In genomic region chr2:167844714-167845530, GRCh38 we compare ENCODE assay signal across 9 cellular contexts.
DNase-seq lines count a peak whose midpoint lies in the region; ATAC-seq and TF ChIP-seq lines count a peak whose summit lies in the region.
"Had no signal": no experiment of that assay in that cellular context is flagged by ENCODE, and none has a peak within 500 bp of the region (broad histone marks: within the 10 kb centered on the region; RNA-seq: fewer than 3 reads in every experiment).

No MANE protein-coding gene starts in this region.

- TF ChIP-seq CTCF in NB4 (IDR thresholded peaks at IDR 0.05; ENCODE audit: low read depth, low read length), result peak; percentile 48
- TF ChIP-seq CTCF in neural progenitor cell (IDR thresholded peaks at IDR 0.05), result peak; percentile 67
- TF ChIP-seq CTCF in upper lobe of right lung (IDR thresholded peaks at IDR 0.05), result no peak
- TF ChIP-seq CTCF in gastroesophageal sphincter (IDR thresholded peaks at IDR 0.05), result no peak

- peaks cover 28% of the 10 kb centered on the region for H3F3A ChIP-seq in neural progenitor cell (ENCODE audit: low read depth)

- peaks cover 3% of the 10 kb centered on the region for H3K27me3 Mint-ChIP-seq in neural progenitor cell (ENCODE audit: insufficient read depth, low read depth)

- H3K36me3 ChIP-seq in SJCRH30 (no peaks in the 10 kb centered on the region), neural progenitor cell (no peaks in the 10 kb centered on the region), upper lobe of right lung (no peaks in the 10 kb centered on the region), gastroesophageal sphincter (no peaks in the 10 kb centered on the region)

- no peak for TF ChIP-seq POLR2A in NB4 (IDR thresholded peaks at IDR 0.05; ENCODE audit: extremely low read depth, insufficient read length)
- TF ChIP-seq POLR2A in gastroesophageal sphincter (IDR thresholded peaks at IDR 0.05), result no peak

- WGBS in gastroesophageal sphincter (ENCODE audit: low coverage in 1 of 2), 2 donors, result 71% methylated on average over 4 of the region's 9 CpGs; no CpG with 5 or more reads in 1 of the 2 donors

- H3K9me3 ChIP-seq in SJCRH30 (replicated peaks), result 0 out of 2 replicates have a peak, but pooled peaks cover 3% of the 10 kb centered on the region
- H3K9me3 ChIP-seq in neural progenitor cell (ENCODE audit: low read depth), result peaks cover 3% of the 10 kb centered on the region
- H3K9me3 ChIP-seq in upper lobe of right lung, result no peaks in the 10 kb centered on the region
- no peaks in the 10 kb centered on the region for H3K9me3 ChIP-seq in gastroesophageal sphincter

- H3K27me3 ChIP-seq in SJCRH30 (no peaks in the 10 kb centered on the region), neural progenitor cell (peaks cover 26% of the 10 kb centered on the region), upper lobe of right lung (no peaks in the 10 kb centered on the region), gastroesophageal sphincter (no peaks in the 10 kb centered on the region)

- peaks cover 22% of the 10 kb centered on the region for H3K9me3 Mint-ChIP-seq in neural progenitor cell
- H3K9me3 Mint-ChIP-seq: central memory CD8-positive, alpha-beta T cell had no signal

- ATAC-seq in upper lobe of right lung (no peak), gastroesophageal sphincter (no peak)

- H4K20me1 ChIP-seq in neural progenitor cell (ENCODE audit: low read depth), result no peaks in the 10 kb centered on the region

- H2AFZ ChIP-seq in neural progenitor cell (replicated peaks), result no peak overlapping the region

- H3K4me3 ChIP-seq in NB4 (ENCODE audit: low read depth, low read length) (no peak overlapping the region), SJCRH30 (no peak overlapping the region), neural progenitor cell (no peak overlapping the region), upper lobe of right lung (no peak overlapping the region), gastroesophageal sphincter (no peak overlapping the region)

- H3K4me1 Mint-ChIP-seq in neural progenitor cell, result peaks cover 17% of the 10 kb centered on the region
- H3K4me1 Mint-ChIP-seq: central memory CD8-positive, alpha-beta T cell had no signal

- peaks cover 9% of the 10 kb centered on the region; the same call in 1 of the 2 replicates for H3K4me1 ChIP-seq in SJCRH30
- H3K4me1 ChIP-seq in neural progenitor cell, result peaks cover 27% of the 10 kb centered on the region
- H3K4me1 ChIP-seq in upper lobe of right lung, result no peaks in the 10 kb centered on the region
- H3K4me1 ChIP-seq in gastroesophageal sphincter, result no peaks in the 10 kb centered on the region

- intact Hi-C loops in upper lobe of right lung (cut with DNase I), result no loop called here

- no peak overlapping the region for H3K27ac ChIP-seq in SJCRH30
- peak overlapping the region; percentile 80 for H3K27ac ChIP-seq in neural progenitor cell
- no peak overlapping the region for H3K27ac ChIP-seq in upper lobe of right lung
- no peak overlapping the region for H3K27ac ChIP-seq in gastroesophageal sphincter

- no peaks in the 10 kb centered on the region for H3K79me2 ChIP-seq in neural progenitor cell (ENCODE audit: low read depth)

- DNase-seq in NCI-H526 (lab: John Stamatoyannopoulos, UW), result peak; percentile 62 to 75
- no peak for DNase-seq in NCI-H526 treated with DMSO at 0.1 percent for 48 hours (lab: John Stamatoyannopoulos, UW)
- peak; percentile 47 for DNase-seq in NB4 (ENCODE audit: low read depth)
- peak; percentile 68 to 79 for DNase-seq in SJCRH30
- peak; percentile 74 for DNase-seq in neural progenitor cell (ENCODE audit: low spot score)
- DNase-seq in upper lobe of right lung, result no peak
- no peak for DNase-seq in effector CD4-positive, alpha-beta T cell

- H3K4me3 Mint-ChIP-seq in neural progenitor cell, result no peak overlapping the region
- H3K4me3 Mint-ChIP-seq: central memory CD8-positive, alpha-beta T cell had no signal

- H3K36me3 Mint-ChIP-seq in neural progenitor cell, result peaks cover under 1% of the 10 kb centered on the region

- peak overlapping the region; percentile 43 for H3K4me2 ChIP-seq in neural progenitor cell

- H3K9ac ChIP-seq in neural progenitor cell, result no peak overlapping the region

- H3K27ac Mint-ChIP-seq in neural progenitor cell, result peak overlapping the region; percentile 69

- TF ChIP-seq EP300 in gastroesophageal sphincter (IDR thresholded peaks at IDR 0.05), result no peak

Comparison
In these comparisons a context has a peak if more than half of its experiments do, and no peak if none do; other contexts are left out.
1. DNase-seq: peak in NCI-H526 (2 of 2), NB4 (single experiment), SJCRH30 (2 of 2) and neural progenitor cell (single experiment); none in NCI-H526 treated with DMSO at 0.1 percent for 48 hours (single experiment), upper lobe of right lung (single experiment) and effector CD4-positive, alpha-beta T cell (single experiment).
2. CTCF ChIP-seq: peak in NB4 (single experiment) and neural progenitor cell (single experiment); none in upper lobe of right lung (single experiment) and gastroesophageal sphincter (0 of 4).